ENCODE assay signal across 21 cellular contexts in genomic region chr16:69936751-69937211, GRCh38. TPM values are rescaled to one million over a fixed set of nuclear protein-coding genes. Genes with fewer than 3 reads are reported as not detected.
A peak's percentile ranks its signal among the peaks of the same experiment; 100 is the strongest.
DNase-seq lines count a peak whose midpoint lies in the region; ATAC-seq and TF ChIP-seq lines count a peak whose summit lies in the region.
"Had no signal": no experiment of that assay in that cellular context is flagged by ENCODE, and none has a peak within 500 bp of the region (broad histone marks: within the 10 kb centered on the region; RNA-seq: fewer than 3 reads in every experiment).

No MANE protein-coding gene starts in this region.

- H3K27ac ChIP-seq in coronary artery: peak overlapping the region; percentile 72 to 79
- H3K27ac ChIP-seq in lower lobe of right lung: no peak overlapping the region
- peak overlapping the region; percentile 49 for H3K27ac ChIP-seq in substantia nigra (ENCODE audit: low read depth, low read length, poor library complexity, severe bottlenecking)
- H3K27ac ChIP-seq: C4-2B, SK-N-MC had no signal

- ATAC-seq in lower lobe of right lung (no peak), HG02571 (IDR thresholded peaks at IDR 0.05; ENCODE audit: unreplicated experiment) (no peak)
- ATAC-seq: CD8-positive, alpha-beta T cell had no signal

- intact Hi-C loops in lower lobe of right lung (cut with DNase I): no loop called here
- intact Hi-C loops in MCF 10A (cut with micrococcal nuclease): no loop called here

- no peaks in the 10 kb centered on the region for H3K9me3 Mint-ChIP-seq in MCF 10A (ENCODE audit: unreplicated experiment)
- H3K9me3 Mint-ChIP-seq: CD8-positive, alpha-beta T cell had no signal

- TF ChIP-seq CTCF in coronary artery (IDR thresholded peaks at IDR 0.05) (no peak), lower lobe of right lung (IDR thresholded peaks at IDR 0.05) (no peak), MCF 10A (IDR thresholded peaks at IDR 0.05; ENCODE audit: unreplicated experiment) (no peak)

- H3K36me3 ChIP-seq in lower lobe of right lung (peaks cover 97% of the 10 kb centered on the region), MG63 (no peaks in the 10 kb centered on the region)

- CTCF ChIA-PET in MCF 10A (lab: Yijun Ruan, JAX): interaction anchor here (0.8 kb wide), 1 partner anchor 152 kb away, joined by 3 read pairs; no protein-coding TSS in a partner anchor

- H3K9me3 ChIP-seq in lower lobe of right lung: no peaks in the 10 kb centered on the region
- H3K9me3 ChIP-seq in MG63: no peaks in the 10 kb centered on the region
- H3K9me3 ChIP-seq: Caco-2 had no signal

- no peaks in the 10 kb centered on the region for H3K27me3 ChIP-seq in lower lobe of right lung (ENCODE audit: low read depth)
- H3K27me3 ChIP-seq in MG63: no peaks in the 10 kb centered on the region

- DNase-seq in coronary artery (ENCODE audit: low spot score) (no peak), lower lobe of right lung (peak; percentile 32), substantia nigra (lab: John Stamatoyannopoulos, UW) (no peak), MCF 10A (ENCODE audit: unreplicated experiment) (no peak), NCI-H524 treated with DMSO at 0.1 percent for 48 hours (lab: John Stamatoyannopoulos, UW) (no peak), MG63 (no peak)
- DNase-seq: CD8-positive, alpha-beta T cell; DMS79 treated with DMSO at 0.1 percent for 48 hours; GF-D8; Karpas-422; MV-4-11; NCI-H1105; NCI-H1436 treated with DMSO at 0.1 percent for 48 hours; NCI-H187 treated with DMSO at 0.1 percent for 48 hours; NCI-H2171 treated with DMSO at 0.1 percent for 48 hours; NCI-H774; SIG-M5 had no signal

- POLR2A ChIA-PET in MCF 10A (lab: Yijun Ruan, JAX): no interaction called here

- no peak overlapping the region for H3K4me3 Mint-ChIP-seq in MCF 10A (ENCODE audit: unreplicated experiment)
- H3K4me3 Mint-ChIP-seq: CD8-positive, alpha-beta T cell had no signal

- H3K4me1 Mint-ChIP-seq in MCF 10A (ENCODE audit: insufficient read depth, unreplicated experiment): no peaks in the 10 kb centered on the region

- no TSS peak for BruUV-seq in MCF 10A (replicated peaks; lab: Mats Ljungman, UMichigan)

- H3K4me1 ChIP-seq in lower lobe of right lung: peaks cover 2% of the 10 kb centered on the region
- H3K4me1 ChIP-seq: Caco-2 had no signal

- H3K4me3 ChIP-seq in coronary artery (no peak overlapping the region), lower lobe of right lung (no peak overlapping the region), MG63 (no peak overlapping the region)
- H3K4me3 ChIP-seq: SK-N-MC had no signal

- no peak overlapping the region for H3K27ac Mint-ChIP-seq in MCF 10A (ENCODE audit: low read depth, unreplicated experiment)
- H3K27ac Mint-ChIP-seq: CD8-positive, alpha-beta T cell had no signal

- H3K36me3 Mint-ChIP-seq in MCF 10A (ENCODE audit: insufficient read depth, unreplicated experiment): peaks cover 25% of the 10 kb centered on the region

- no peaks in the 10 kb centered on the region for H3K27me3 Mint-ChIP-seq in MCF 10A (ENCODE audit: insufficient read depth, unreplicated experiment)

RNA-seq across cellular contexts. Expression of gene CLEC18A, which starts 14.4 kb away (rescaled TPM):
- total RNA-seq in lower lobe of right lung (2.7 TPM), MCF 10A (2022) (0.28 and 0.88 TPM in 2 replicates)
- 0.03 TPM in 1 of 2 replicates, not detected in the other for total RNA-seq in MG63 (2014; rRNA removed; shearing (Covaris generic); ENCODE audit: low replicate concordance)
